ENCODE assay signal across 12 cellular contexts in genomic region chr1:156153362-156153761, GRCh38. TPM values are rescaled to one million over a fixed set of nuclear protein-coding genes. Genes with fewer than 3 reads are reported as not detected.
DNase-seq lines count a peak whose midpoint lies in the region; ATAC-seq and TF ChIP-seq lines count a peak whose summit lies in the region.
"Had no signal": no experiment of that assay in that cellular context is flagged by ENCODE, and none has a peak within 500 bp of the region (broad histone marks: within the 10 kb centered on the region; RNA-seq: fewer than 3 reads in every experiment).

SEMA4A (plus strand) TSS chr1:156153585; CDS start chr1:156154579, 994 bp downstream.

- H3K4me3 ChIP-seq in left lung: peak within 1 kb of the TSS in 1 of 2 donors; percentile 47
- H3K4me3 ChIP-seq in suprapubic skin: peak within 1 kb of the TSS; percentile 45
- H3K4me3 ChIP-seq: SJSA1 had no signal

- TF ChIP-seq EP300 in suprapubic skin (IDR thresholded peaks at IDR 0.05): no peak

- H3K36me3 Mint-ChIP-seq in activated CD4-positive, alpha-beta T cell treated with anti-CD3 and anti-CD28 coated beads, Interleukin-2, amount 10 ng/mL, durations not matched to agents 24 days and 14 days (ENCODE audit: low read depth): no peaks in the 10 kb centered on the region
- H3K36me3 Mint-ChIP-seq in activated B cell treated with CpG ODN at 0.5 μM for 24 hours (ENCODE audit: low read depth): peaks cover 6% of the 10 kb centered on the region

- H3K27me3 ChIP-seq in left lung: peaks cover 0 to 11% of the 10 kb centered on the region in 2 donors
- H3K27me3 ChIP-seq in suprapubic skin: no peaks in the 10 kb centered on the region
- H3K27me3 ChIP-seq: SJSA1 had no signal

- CTCF ChIA-PET in activated B cell treated with CpG ODN at 0.5 μM for 24 hours (lab: Charles Lee): interaction anchor here (1.0 to 1.6 kb wide), 2 partner anchors 57 to 72 kb away, joined by 3 to 10 read pairs; no protein-coding TSS in a partner anchor

- H3K4me1 ChIP-seq in left lung (peaks cover 0 to 77% of the 10 kb centered on the region in 2 donors), suprapubic skin (peaks cover 43% of the 10 kb centered on the region)

- peaks cover 53% of the 10 kb centered on the region for H3K4me1 Mint-ChIP-seq in activated CD4-positive, alpha-beta T cell treated with anti-CD3 and anti-CD28 coated beads, Interleukin-2, amount 10 ng/mL, durations not matched to agents 24 days and 14 days
- H3K4me1 Mint-ChIP-seq in activated B cell treated with CpG ODN at 0.5 μM for 24 hours: peaks cover 94% of the 10 kb centered on the region

- H3K27ac Mint-ChIP-seq in activated CD4-positive, alpha-beta T cell treated with anti-CD3 and anti-CD28 coated beads, Interleukin-2, amount 10 ng/mL, durations not matched to agents 24 days and 14 days: peak within 1 kb of the TSS; percentile 79
- H3K27ac Mint-ChIP-seq in activated B cell treated with CpG ODN at 0.5 μM for 24 hours: peak within 1 kb of the TSS; percentile 82

- TF ChIP-seq CTCF in activated B cell treated with CpG ODN at 0.5 μM for 24 hours (IDR thresholded peaks at IDR 0.05) (no peak), left lung (IDR thresholded peaks at IDR 0.05) (no peak), suprapubic skin (IDR thresholded peaks at IDR 0.05) (no peak)

- TF ChIP-seq POLR2A in suprapubic skin (IDR thresholded peaks at IDR 0.05): no peak

- H3K27me3 Mint-ChIP-seq in activated CD4-positive, alpha-beta T cell treated with anti-CD3 and anti-CD28 coated beads, Interleukin-2, amount 10 ng/mL, durations not matched to agents 24 days and 14 days: no peaks in the 10 kb centered on the region
- H3K27me3 Mint-ChIP-seq in activated B cell treated with CpG ODN at 0.5 μM for 24 hours: peaks cover 5% of the 10 kb centered on the region

- DNase-seq in activated CD4-positive, alpha-beta T cell treated with anti-CD3 and anti-CD28 coated beads, Interleukin-2, amount 10 ng/mL, durations not matched to agents 24 days and 14 days: no peak
- no peak for DNase-seq in activated CD4-positive, alpha-beta T cell treated with anti-CD3 and anti-CD28 coated beads, Interleukin-2, amount 50 U/mL, for 4 hours
- DNase-seq in activated B cell treated with CpG ODN at 0.5 μM for 24 hours (no peak), left lung (no peak), suprapubic skin (ENCODE audit: low spot score in 2 of 2) (no peak), NOMO-1 (lab: John Stamatoyannopoulos, UW; ENCODE audit: unreplicated experiment in 2 of 2) (no peak), iPS-NIHi7 (ENCODE audit: extremely low spot score) (no peak)
- DNase-seq: foreskin melanocyte, NCI-H1048 had no signal

- 42% methylated on average over 10 of the region's 10 CpGs for WGBS in suprapubic skin

- peak within 1 kb of the TSS; percentile 68 for H3K4me3 Mint-ChIP-seq in activated CD4-positive, alpha-beta T cell treated with anti-CD3 and anti-CD28 coated beads, Interleukin-2, amount 10 ng/mL, durations not matched to agents 24 days and 14 days
- H3K4me3 Mint-ChIP-seq in activated B cell treated with CpG ODN at 0.5 μM for 24 hours: peak within 1 kb of the TSS; percentile 81

- H3K36me3 ChIP-seq in left lung: peaks cover 0 to 17% of the 10 kb centered on the region in 2 donors
- H3K36me3 ChIP-seq in suprapubic skin: peaks cover 6% of the 10 kb centered on the region
- H3K36me3 ChIP-seq: SJSA1, tibial nerve had no signal

- no peaks in the 10 kb centered on the region for H3K9me3 Mint-ChIP-seq in activated CD4-positive, alpha-beta T cell treated with anti-CD3 and anti-CD28 coated beads, Interleukin-2, amount 10 ng/mL, durations not matched to agents 24 days and 14 days
- no peaks in the 10 kb centered on the region for H3K9me3 Mint-ChIP-seq in activated B cell treated with CpG ODN at 0.5 μM for 24 hours

- intact Hi-C loops in activated CD4-positive, alpha-beta T cell treated with anti-CD3 and anti-CD28 coated beads, Interleukin-2, amount 10 ng/mL, durations not matched to agents 24 days and 14 days (cut with micrococcal nuclease): no loop called here
- intact Hi-C loops in activated B cell treated with CpG ODN at 0.5 μM for 24 hours (cut with micrococcal nuclease) (no loop called here), left lung (cut with DNase I) (no loop called here)

- ATAC-seq in activated B cell treated with CpG ODN at 0.5 μM for 24 hours (ENCODE audit: low read depth) (no peak), left lung (peak; percentile 67), HG03342 (IDR thresholded peaks at IDR 0.05; ENCODE audit: unreplicated experiment) (no peak)

- peak within 1 kb of the TSS in 1 of 2 donors; percentile 81 for H3K27ac ChIP-seq in left lung
- H3K27ac ChIP-seq in suprapubic skin: peak within 1 kb of the TSS; percentile 71
- H3K27ac ChIP-seq: SJSA1, tibial nerve had no signal

- POLR2A ChIA-PET in activated B cell treated with CpG ODN at 0.5 μM for 24 hours (lab: Charles Lee): interaction anchor here (1.7 kb wide), 1 partner anchor 59 kb away, joined by 19 read pairs; the partner anchor contains the start of gene PMF1

- H3K9me3 ChIP-seq in left lung (no peaks in the 10 kb centered on the region), suprapubic skin (no peaks in the 10 kb centered on the region)
- H3K9me3 ChIP-seq: SJSA1, tibial nerve had no signal

RNA-seq across cellular contexts. Expression of gene SEMA4A, which starts in this region (rescaled TPM):
- total RNA-seq in activated CD4-positive, alpha-beta T cell treated with anti-CD3 and anti-CD28 coated beads, Interleukin-2, amount 10 ng/mL, durations not matched to agents 24 days and 14 days: 12.1 and 12.7 TPM in 2 replicates
- total RNA-seq in activated B cell treated with CpG ODN at 0.5 μM for 24 hours (7.0 and 7.4 TPM in 2 replicates), left lung (10 to 100 TPM; 25.4 to 41.3 TPM), suprapubic skin (10 to 100 TPM; 43.8 to 61.2 (median 50.2) TPM)
